ENCODE assay signal across 8 cellular contexts in the genomic region with DNA sequence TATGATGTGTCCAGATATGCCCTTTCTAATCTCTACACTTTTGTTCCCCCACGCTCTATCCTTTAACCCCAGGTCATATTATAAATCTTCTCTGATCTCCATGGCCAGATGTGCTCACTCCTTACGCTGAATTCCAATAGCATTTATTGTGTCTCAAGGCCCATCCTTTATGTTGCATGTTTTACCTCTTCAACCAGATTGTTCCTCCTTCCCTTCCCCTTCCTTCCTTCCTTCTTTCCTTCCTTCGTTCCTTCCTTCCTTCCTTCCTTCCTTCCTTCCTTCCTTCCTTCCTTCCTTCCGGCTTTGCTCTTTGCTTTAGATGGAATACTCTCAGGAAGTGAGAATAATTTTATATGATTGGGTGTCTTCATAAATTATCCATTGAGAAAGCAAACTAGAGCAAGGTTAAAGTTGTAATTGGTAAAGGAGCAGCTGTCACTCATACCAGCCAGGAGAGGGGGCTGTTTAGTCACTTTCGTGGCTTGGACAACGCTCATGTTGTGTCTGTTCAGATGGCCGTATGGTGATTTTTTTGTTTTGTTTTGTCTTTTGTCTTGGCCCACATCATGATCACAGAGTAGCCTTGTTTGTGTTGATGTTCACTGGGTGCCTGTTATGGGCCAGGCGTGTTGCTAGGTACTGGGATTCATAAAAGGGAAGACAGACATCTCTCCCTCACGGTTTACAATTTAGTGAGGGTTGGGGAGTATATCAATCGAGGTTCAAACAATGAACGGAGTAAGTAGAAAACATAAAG.
A peak's percentile ranks its signal among the peaks of the same experiment; 100 is the strongest.
DNase-seq lines count a peak whose midpoint lies in the region; ATAC-seq and TF ChIP-seq lines count a peak whose summit lies in the region.

No MANE protein-coding gene starts in this region.

- 40 to 51% methylated on average over 11 of the region's 11 CpGs for WGBS in aorta, 2 donors

- H3K27ac ChIP-seq in angular gyrus (ENCODE audit: low read depth, low read length) = peak overlapping the region; percentile 66
- H3K27ac ChIP-seq in aorta (ENCODE audit: low read depth in 1 of 2, low read length in 2 of 2) = no peak overlapping the region

- peak; percentile 55 for ATAC-seq in GM18907 (IDR thresholded peaks at IDR 0.05; ENCODE audit: unreplicated experiment)
- ATAC-seq in aorta (ENCODE audit: low FRiP score) = no peak

- no peak overlapping the region for H3K4me3 ChIP-seq in aorta (ENCODE audit: low read length in 2 of 2)

- intact Hi-C loops in aorta (cut with DNase I) = no loop called here

- H3K27me3 ChIP-seq in aorta (ENCODE audit: control insufficient read depth in 1 of 2, insufficient read depth in 2 of 2, low read length in 1 of 2) = no peaks in the 10 kb centered on the region

- no peaks in the 10 kb centered on the region for H3K36me3 ChIP-seq in aorta (ENCODE audit: control insufficient read depth in 1 of 2, insufficient read depth in 2 of 2, low read length in 1 of 2)

- H3K4me1 ChIP-seq in aorta (ENCODE audit: control insufficient read depth in 1 of 2, insufficient read depth in 2 of 2, low read length in 2 of 2) = no peaks in the 10 kb centered on the region

- peak; percentile 34 for TF ChIP-seq CTCF in AG09319 (IDR thresholded peaks at IDR 0.05; ENCODE audit: low read depth, low read length)

- H3K9me3 ChIP-seq in aorta (ENCODE audit: control insufficient read depth, low read length) = peaks cover 4% of the 10 kb centered on the region

- DNase-seq in AG09319 (ENCODE audit: extremely low read depth, low read depth) (no peak), MV-4-11 (lab: John Stamatoyannopoulos, UW) (peak; percentile 30), iris pigment epithelial cell (ENCODE audit: low read depth) (peak; percentile 61), aorta (no peak), NCI-H2029 treated with DMSO at 0.1 percent for 48 hours (lab: John Stamatoyannopoulos, UW) (no peak)
- no peak for DNase-seq in stimulated activated CD4-positive, alpha-beta T cell treated with anti-CD3 and anti-CD28 coated beads, Interleukin-2, amount 100 ng/mL, for 24 hours

Comparison
In these comparisons a context has a peak if more than half of its experiments do, and no peak if none do; other contexts are left out.
1. DNase-seq: peak in MV-4-11 (single experiment) and iris pigment epithelial cell (single experiment); none in AG09319 (single experiment), stimulated activated CD4-positive, alpha-beta T cell treated with anti-CD3 and anti-CD28 coated beads, Interleukin-2, amount 100 ng/mL, for 24 hours (0 of 2), aorta (0 of 2) and NCI-H2029 treated with DMSO at 0.1 percent for 48 hours (single experiment).